ENCODE assay signal across 28 cellular contexts in genomic region chr3:2153047-2153446, GRCh38. TPM values are rescaled to one million over a fixed set of nuclear protein-coding genes. Genes with fewer than 3 reads are reported as not detected.
DNase-seq lines count a peak whose midpoint lies in the region; ATAC-seq, FAIRE-seq and TF ChIP-seq lines count a peak whose summit lies in the region.
"Had no signal": no experiment of that assay in that cellular context is flagged by ENCODE, and none has a peak within 500 bp of the region (broad histone marks: within the 10 kb centered on the region; RNA-seq: fewer than 3 reads in every experiment).

No MANE protein-coding gene starts in this region.

- no peaks in the 10 kb centered on the region for H3K36me3 ChIP-seq in bronchial epithelial cell (ENCODE audit: control insufficient read depth, insufficient read depth, low read length)
- H3K36me3 ChIP-seq in smooth muscle cell (ENCODE audit: low read depth), result no peaks in the 10 kb centered on the region
- H3K36me3 ChIP-seq: BE2C, BLaER1 had no signal

- H3K4me2 ChIP-seq in smooth muscle cell, result no peak overlapping the region
- H3K4me2 ChIP-seq: BLaER1 had no signal

- ATAC-seq in foreskin keratinocyte (peak; percentile 70), GM18517 (IDR thresholded peaks at IDR 0.05; ENCODE audit: unreplicated experiment) (no peak), GM18505 (IDR thresholded peaks at IDR 0.05; ENCODE audit: unreplicated experiment) (no peak)
- ATAC-seq: GM12878 had no signal

- no peaks in the 10 kb centered on the region for H3K79me2 ChIP-seq in smooth muscle cell (ENCODE audit: low read depth)

- TF ChIP-seq POLR2A in GM18505 (IDR thresholded peaks at IDR 0.05; ENCODE audit: borderline replicate concordance, extremely low read depth, insufficient read depth, insufficient read length), result no peak

- H3K27ac ChIP-seq in foreskin keratinocyte (no peak overlapping the region), smooth muscle cell (ENCODE audit: low read depth) (peak overlapping the region; percentile 23)
- H3K27ac ChIP-seq: BLaER1 had no signal

- H3F3A ChIP-seq in smooth muscle cell (ENCODE audit: low read depth), result no peaks in the 10 kb centered on the region

- H3K4me1 ChIP-seq in foreskin keratinocyte, result peaks cover 4% of the 10 kb centered on the region
- H3K4me1 ChIP-seq in smooth muscle cell (ENCODE audit: low read depth), result no peaks in the 10 kb centered on the region

- H3K4me3 ChIP-seq in bronchial epithelial cell (ENCODE audit: low read depth, low read length), result no peak overlapping the region
- H3K4me3 ChIP-seq in smooth muscle cell, result no peak overlapping the region
- H3K4me3 ChIP-seq: BLaER1, GM12878 had no signal

- DNase-seq in bronchial epithelial cell (ENCODE audit: low read depth), result peak; percentile 37
- peak; percentile 35 to 78 for DNase-seq in foreskin keratinocyte
- DNase-seq in smooth muscle cell (lab: John Stamatoyannopoulos, UW; ENCODE audit: unreplicated experiment), result no peak
- no peak for DNase-seq in superior temporal gyrus (ENCODE audit: extremely low spot score)
- DNase-seq: 8988T; ACHN; BE2C; C1 segment of cervical spinal cord; CD4-positive, alpha-beta memory T cell; CD4-positive, CD25-positive, alpha-beta regulatory T cell; CD8-positive, alpha-beta memory T cell; COR-L47; DMS 273 treated with DMSO at 0.1 percent for 48 hours; DMS153; DMS53; DMS79; DND-41; EL; GDM1 had no signal

- H4K20me1 ChIP-seq in smooth muscle cell (ENCODE audit: low read depth), result no peaks in the 10 kb centered on the region
- H4K20me1 ChIP-seq: BLaER1 had no signal

- no peak overlapping the region for H3K9ac ChIP-seq in smooth muscle cell (ENCODE audit: low read depth)
- H3K9ac ChIP-seq: BLaER1 had no signal

- FAIRE-seq in bronchial epithelial cell (lab: Jason Lieb, UNC), result no peak
- FAIRE-seq: A204.1, GM12878, GM12892 had no signal

- TF ChIP-seq CTCF in bronchial epithelial cell (IDR thresholded peaks at IDR 0.05; ENCODE audit: insufficient read depth, low read length, severe bottlenecking) (no peak), foreskin keratinocyte (conservative IDR thresholded peaks at IDR 0.05) (no peak), smooth muscle cell (IDR thresholded peaks at IDR 0.05; ENCODE audit: borderline replicate concordance, insufficient read depth, poor library complexity, severe bottlenecking) (no peak)

- H3K27me3 ChIP-seq in bronchial epithelial cell (ENCODE audit: control insufficient read depth, insufficient read depth, low read length), result no peaks in the 10 kb centered on the region
- no peaks in the 10 kb centered on the region for H3K27me3 ChIP-seq in foreskin keratinocyte
- H3K27me3 ChIP-seq in smooth muscle cell (ENCODE audit: low read depth), result no peaks in the 10 kb centered on the region
- H3K27me3 ChIP-seq: BE2C, BLaER1 had no signal

- WGBS in smooth muscle cell (ENCODE audit: low lambda C conversion rate), result 56% methylated on average over 2 of the region's 2 CpGs

- H3K9me3 ChIP-seq in smooth muscle cell (replicated peaks; ENCODE audit: low read depth), result no peaks in the 10 kb centered on the region
- H3K9me3 ChIP-seq: BE2C, BLaER1 had no signal

- no peak overlapping the region for H2AFZ ChIP-seq in smooth muscle cell (ENCODE audit: low read depth)

RNA-seq across cellular contexts. Expression of gene CNTN4, which starts 54.4 kb away (rescaled TPM):
- total RNA-seq in bronchial epithelial cell (0.26 and 0.79 TPM in 2 replicates), foreskin keratinocyte (not detected in 2 replicates), smooth muscle cell (15.8 and 33.3 TPM in 2 replicates)
- polyA plus RNA-seq in foreskin keratinocyte (not detected in 2 replicates), smooth muscle cell (6.6 and 12.1 TPM in 2 replicates)
- total RNA-seq: CD4-positive, alpha-beta memory T cell; CD4-positive, CD25-positive, alpha-beta regulatory T cell; CD8-positive, alpha-beta memory T cell; G401 had no signal
- polyA plus RNA-seq: AG04450; CD14-positive monocyte; CD4-positive, alpha-beta memory T cell; CD4-positive, CD25-positive, alpha-beta regulatory T cell; CD8-positive, alpha-beta memory T cell had no signal

Comparison
In these comparisons a context has a peak if more than half of its experiments do, and no peak if none do; other contexts are left out.
1. DNase-seq: peak in bronchial epithelial cell (single experiment) and foreskin keratinocyte (2 of 2); none in smooth muscle cell (single experiment) and superior temporal gyrus (single experiment).